ENCODE assay signal across 1 cellular context in genomic region chr1:73639494-73639893, GRCh38.
TF ChIP-seq lines count a peak whose summit lies in the region.

No MANE protein-coding gene starts in this region.

TF ChIP-seq in HepG2, 621 proteins besides CTCF, POLR2A, EP300 and RAD21 (continued from another document):
- TF ChIP-seq ZNF407 (CRISPR knock-in tag; IDR thresholded peaks at IDR 0.05; ENCODE audit: not compliant biosample characterization) (no peak), ZNF234 (CRISPR knock-in tag; conservative IDR thresholded peaks at IDR 0.05) (no peak), ELK4 (CRISPR knock-in tag; IDR thresholded peaks at IDR 0.05; ENCODE audit: borderline replicate concordance) (no peak), ZNF781 (CRISPR knock-in tag; IDR thresholded peaks at IDR 0.05; ENCODE audit: borderline replicate concordance, not compliant biosample characterization) (no peak), ZNF318 (CRISPR knock-in tag; IDR thresholded peaks at IDR 0.05) (no peak)
